ENCODE assay signal across 2 cellular contexts in genomic region chr15:49188933-49189332, GRCh38.
TF ChIP-seq lines count a peak whose summit lies in the region.

No MANE protein-coding gene starts in this region.

TF ChIP-seq in GM23338, 12 proteins besides CTCF, POLR2A, EP300 and RAD21:
- TF ChIP-seq ZNF331 (CRISPR knock-in tag; IDR thresholded peaks at IDR 0.05; ENCODE audit: low read depth) (no peak), STAT1 (IDR thresholded peaks at IDR 0.05; ENCODE audit: unreplicated experiment) (no peak), ZNF114 (CRISPR knock-in tag; IDR thresholded peaks at IDR 0.05) (no peak), EZH2phosphoT487 (IDR thresholded peaks at IDR 0.05; ENCODE audit: unreplicated experiment) (no peak), REST (IDR thresholded peaks at IDR 0.05; ENCODE audit: unreplicated experiment) (no peak), ZNF462 (CRISPR knock-in tag; IDR thresholded peaks at IDR 0.05) (no peak), NANOG (IDR thresholded peaks at IDR 0.05; ENCODE audit: borderline replicate concordance) (no peak), CREB1 (CRISPR knock-in tag; IDR thresholded peaks at IDR 0.05; ENCODE audit: low read depth) (no peak), EZH2 (IDR thresholded peaks at IDR 0.05; ENCODE audit: low read depth, unreplicated experiment) (no peak), ETS1 (IDR thresholded peaks at IDR 0.05) (no peak), POLR2AphosphoS5 (IDR thresholded peaks at IDR 0.05; ENCODE audit: low read depth) (no peak), JUNB (IDR thresholded peaks at IDR 0.05; ENCODE audit: unreplicated experiment) (no peak)
TF ChIP-seq in GM23338: peak in this region for 0.

TF ChIP-seq in K562, 482 proteins besides CTCF, POLR2A, EP300 and RAD21 (continues in another document):
- TF ChIP-seq ZBTB43 (CRISPR knock-in tag; IDR thresholded peaks at IDR 0.05) (no peak), NEUROD1 (IDR thresholded peaks at IDR 0.05; ENCODE audit: borderline replicate concordance, low read depth, low read length, partially characterized antibody) (no peak), TEAD2 (tag; IDR thresholded peaks at IDR 0.05) (0 out of 2 replicates have a peak, but pooled peaks have one; percentile 27), CC2D1A (IDR thresholded peaks at IDR 0.05) (no peak), RAD51 (IDR thresholded peaks at IDR 0.05; ENCODE audit: borderline replicate concordance, low read depth) (no peak), ZNF830 (CRISPR knock-in tag; IDR thresholded peaks at IDR 0.05) (no peak), ZNF280B (CRISPR knock-in tag; IDR thresholded peaks at IDR 0.05) (no peak), PRMT5 (CRISPR knock-in tag; IDR thresholded peaks at IDR 0.05) (no peak), TSC22D4 (tag; IDR thresholded peaks at IDR 0.05) (no peak), HNRNPLL (IDR thresholded peaks at IDR 0.05; ENCODE audit: low read depth, low read length, poor library complexity, severe bottlenecking) (no peak), PML (IDR thresholded peaks at IDR 0.05; ENCODE audit: low read length) (no peak), PTTG1 (tag; IDR thresholded peaks at IDR 0.05; ENCODE audit: low read depth) (peak; percentile 73), ZNF79 (CRISPR knock-in tag; IDR thresholded peaks at IDR 0.05; ENCODE audit: low read depth) (no peak), CHD4 (IDR thresholded peaks at IDR 0.05; ENCODE audit: insufficient read depth, insufficient replicate concordance, low read depth, low read length, poor library complexity, severe bottlenecking) (no peak), KLF10 (CRISPR knock-in tag; IDR thresholded peaks at IDR 0.05) (no peak), RFX7 (CRISPR knock-in tag; IDR thresholded peaks at IDR 0.05) (no peak), HINFP (tag; conservative IDR thresholded peaks at IDR 0.05; ENCODE audit: low read depth) (0 out of 2 replicates have a peak, but pooled peaks have one; percentile 39), HMG20A (CRISPR knock-in tag; conservative IDR thresholded peaks at IDR 0.05) (no peak), PCBP1 (IDR thresholded peaks at IDR 0.05; ENCODE audit: low read depth, low read length, poor library complexity, severe bottlenecking) (no peak), PPARD (CRISPR knock-in tag; IDR thresholded peaks at IDR 0.05) (no peak), ZNF609 (CRISPR knock-in tag; IDR thresholded peaks at IDR 0.05; ENCODE audit: borderline replicate concordance) (no peak), ZNF551 (CRISPR knock-in tag; IDR thresholded peaks at IDR 0.05) (no peak), ZNF592 (IDR thresholded peaks at IDR 0.05) (peak; percentile 89), HDAC2 (IDR thresholded peaks at IDR 0.05) (no peak), E2F6 (IDR thresholded peaks at IDR 0.05; ENCODE audit: borderline replicate concordance in 1 of 2, extremely low read depth in 1 of 2, insufficient read depth in 1 of 2, insufficient read length in 1 of 2, low read depth in 1 of 2, low read length in 1 of 2, poor library complexity in 1 of 2, severe bottlenecking in 1 of 2) (no peak), ZNF695 (CRISPR knock-in tag; IDR thresholded peaks at IDR 0.05) (no peak), YBX1 (IDR thresholded peaks at IDR 0.05) (no peak), PURB (CRISPR knock-in tag; IDR thresholded peaks at IDR 0.05; ENCODE audit: low read depth) (no peak), ZNF224 (CRISPR knock-in tag; IDR thresholded peaks at IDR 0.05) (no peak), RFX1 (IDR thresholded peaks at IDR 0.05) (no peak), SRF (CRISPR knock-in tag; IDR thresholded peaks at IDR 0.05) (no peak), NR1H2 (CRISPR knock-in tag; IDR thresholded peaks at IDR 0.05) (no peak), USF2 (CRISPR knock-in tag; IDR thresholded peaks at IDR 0.05) (no peak), BRD9 (IDR thresholded peaks at IDR 0.05; ENCODE audit: low read depth, partially characterized antibody) (no peak), IRF9 (tag; IDR thresholded peaks at IDR 0.05) (no peak), ZBED1 (IDR thresholded peaks at IDR 0.05) (no peak)
